Comparison of ENCODE assay signal across 8 cellular contexts in the genomic region with DNA sequence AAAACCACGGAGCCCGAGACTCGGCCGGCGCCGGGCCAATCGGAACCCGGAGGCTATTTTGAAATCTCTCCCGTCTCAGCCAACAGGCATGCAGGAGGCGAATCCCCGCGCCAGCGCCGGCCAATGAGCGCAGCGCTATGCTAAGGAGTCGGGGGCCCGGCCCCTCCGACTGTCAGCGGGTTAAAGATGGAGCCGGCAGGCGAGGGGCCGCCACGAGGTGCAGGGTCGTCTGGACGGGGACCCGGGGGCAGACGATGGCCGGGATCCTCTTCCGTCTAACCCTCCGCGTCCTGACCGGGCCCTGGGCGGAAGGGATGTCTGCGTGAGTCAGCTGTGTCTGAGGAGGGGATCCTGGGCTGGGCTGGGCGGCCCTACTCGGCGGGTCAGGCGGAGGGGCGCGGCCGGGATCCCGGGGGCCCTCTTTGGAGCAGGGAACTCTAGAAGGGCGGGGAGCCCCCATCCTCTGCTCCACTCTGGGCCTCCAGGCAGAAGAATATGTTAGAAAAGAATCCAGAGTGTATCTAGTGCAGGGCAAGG. TPM values are rescaled to one million over a fixed set of nuclear protein-coding genes. Genes with fewer than 3 reads are reported as not detected.
A peak's percentile ranks its signal among the peaks of the same experiment; 100 is the strongest.
DNase-seq lines count a peak whose midpoint lies in the region; ATAC-seq and TF ChIP-seq lines count a peak whose summit lies in the region.

No MANE protein-coding gene starts in this region.

- H3K9ac ChIP-seq in colonic mucosa (ENCODE audit: low read depth in 2 of 2, low read length in 2 of 2), result peak overlapping the region; percentile 61 to 70

- ATAC-seq in HG03139 (IDR thresholded peaks at IDR 0.05; ENCODE audit: unreplicated experiment) (peak; percentile 84), left lung (peak; percentile 96)

- in situ Hi-C loops in GM18951 (cut with MboI; ENCODE audit: low sequenced_read_pairs, unreplicated experiment), result no loop called here

- intact Hi-C loops in colonic mucosa (cut with DNase I), result no loop called here
- intact Hi-C loops in left lung (cut with DNase I), result no loop called here

- TF ChIP-seq POLR2A in GM18951 (IDR thresholded peaks at IDR 0.05; ENCODE audit: extremely low read depth, insufficient read depth, insufficient read length), result peak; percentile 81

- H3K9me3 ChIP-seq in colonic mucosa, result no peaks in the 10 kb centered on the region
- H3K9me3 ChIP-seq in left lung, result no peaks in the 10 kb centered on the region

- H3K36me3 ChIP-seq in colonic mucosa (no peaks in the 10 kb centered on the region), left lung (peaks cover 0 to 25% of the 10 kb centered on the region in 2 donors)

- peak overlapping the region; percentile 70 for H3K4me3 ChIP-seq in colonic mucosa
- peak overlapping the region; percentile 59 to 70 for H3K4me3 ChIP-seq in left lung

- H3K27me3 ChIP-seq in colonic mucosa (no peaks in the 10 kb centered on the region), left lung (peaks cover 0 to 7% of the 10 kb centered on the region in 2 donors)

- TF ChIP-seq CTCF in colonic mucosa (IDR thresholded peaks at IDR 0.05) (no peak), left lung (IDR thresholded peaks at IDR 0.05) (no peak)

- no peak overlapping the region for H3K27ac ChIP-seq in colonic mucosa
- H3K27ac ChIP-seq in left lung, result peak overlapping the region in 1 of 2 donors; percentile 40

- H3K4me1 ChIP-seq in colonic mucosa (peaks cover 14% of the 10 kb centered on the region), left lung (peaks cover 7 to 29% of the 10 kb centered on the region in 2 donors)

- peak; percentile 82 to 88 for DNase-seq in AML-193 (lab: John Stamatoyannopoulos, UW)
- DNase-seq in NCI-H510A treated with DMSO at 0.1 percent for 48 hours (lab: John Stamatoyannopoulos, UW), result peak; percentile 72
- DNase-seq in activated CD4-positive, alpha-beta T cell treated with anti-CD3 and anti-CD28 coated beads for 24 hours (ENCODE audit: low read depth in 2 of 2), result peak; percentile 69 to 84
- DNase-seq in colonic mucosa, result peak; percentile 94
- peak; percentile 90 to 96 for DNase-seq in left lung
- DNase-seq in stimulated activated CD4-positive, alpha-beta T cell treated with anti-CD3 and anti-CD28 coated beads, Interleukin-1b, Interleukin-23, amount 100 ng/mL, for 48 hours, result peak; percentile 91

RNA-seq across cellular contexts. Expression of gene SDF2L1, which starts 10.0 kb away (rescaled TPM):
- total RNA-seq in colonic mucosa (100 to 1,000 TPM in 1 of 2 donors, 10 to 100 TPM in 1; 48.8 to 177 TPM), left lung (10 to 100 TPM; 47.2 to 82.1 TPM)

RNA-seq across cellular contexts. Expression of gene PPIL2, which starts 13.7 kb away (rescaled TPM):
- total RNA-seq in colonic mucosa, result 10 to 100 TPM; 41.9 to 63.2 TPM
- 10 to 100 TPM; 34.1 to 38.0 TPM for total RNA-seq in left lung

RNA-seq across cellular contexts. Expression of gene CCDC116, which starts 19.5 kb away (rescaled TPM):
- total RNA-seq in colonic mucosa, result under 1 TPM in 1 of 2 donors, not detected in 1; 0.59 TPM
- 1 to 10 TPM in 1 of 2 donors, under 1 TPM in 1; 0.26 to 1.1 TPM for total RNA-seq in left lung

RNA-seq across cellular contexts. Expression of gene YDJC, which starts 22.3 kb away (rescaled TPM):
- total RNA-seq in colonic mucosa (10 to 100 TPM; 21.1 to 35.4 TPM), left lung (10 to 100 TPM; 13.1 to 17.2 TPM)
